Comparison of ENCODE assay signal across 15 cellular contexts in the genomic region with DNA sequence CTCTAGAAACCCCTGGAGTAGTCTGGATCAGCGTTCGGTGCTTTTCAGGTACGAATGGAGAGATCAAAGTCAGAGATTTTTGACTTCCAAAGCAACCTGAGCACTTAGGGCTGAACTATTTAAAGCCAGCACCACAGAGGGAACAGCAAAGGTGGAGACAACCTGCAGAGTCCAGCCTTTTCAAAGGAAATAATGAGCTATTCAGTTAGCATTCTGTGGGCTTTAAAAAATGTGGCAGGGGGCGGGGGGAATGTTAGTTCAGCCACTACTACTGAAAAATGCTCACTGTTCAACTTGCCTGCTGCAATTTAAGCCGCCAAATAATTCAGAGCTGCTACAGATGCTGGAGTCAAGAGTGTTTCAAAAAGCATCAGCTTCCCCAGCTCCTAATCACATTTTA.
DNase-seq lines count a peak whose midpoint lies in the region; ATAC-seq and TF ChIP-seq lines count a peak whose summit lies in the region.
"Had no signal": no experiment of that assay in that cellular context is flagged by ENCODE, and none has a peak within 500 bp of the region (broad histone marks: within the 10 kb centered on the region; RNA-seq: fewer than 3 reads in every experiment).

No MANE protein-coding gene starts in this region.

- H3K27me3 Mint-ChIP-seq in GM23338 (ENCODE audit: insufficient read depth, low read depth, poor library complexity), result no peaks in the 10 kb centered on the region
- H3K27me3 Mint-ChIP-seq in WTC11 (ENCODE audit: low read depth), result no peaks in the 10 kb centered on the region; the same call in 1 of the 2 replicates

- H3K79me1 ChIP-seq in trophoblast cell (ENCODE audit: low read length), result peaks cover 8% of the 10 kb centered on the region

- POLR2A ChIA-PET in WTC11 (lab: Charles Lee), result no interaction called here

- H3K18ac ChIP-seq in trophoblast cell (ENCODE audit: low read length), result no peak overlapping the region

- H3K9me3 ChIP-seq in trophoblast cell (ENCODE audit: insufficient read depth, low read depth, low read length) (no peaks in the 10 kb centered on the region), lower lobe of right lung (peaks cover 17% of the 10 kb centered on the region)

- intact Hi-C loops in lower lobe of right lung (cut with DNase I), result no loop called here

- no peak overlapping the region for H3K4ac ChIP-seq in trophoblast cell (ENCODE audit: low read depth, low read length)

- no peak overlapping the region for H2BK12ac ChIP-seq in trophoblast cell (ENCODE audit: low read length)

- H4K12ac ChIP-seq in trophoblast cell (ENCODE audit: low read depth, low read length), result no peak overlapping the region

- H3K4me2 ChIP-seq in GM23338 (no peak overlapping the region), trophoblast cell (ENCODE audit: low read length) (no peak overlapping the region)
- H3K4me2 ChIP-seq: BLaER1 had no signal

- H3K36me3 Mint-ChIP-seq in GM23338 (ENCODE audit: low read depth), result peaks cover 21% of the 10 kb centered on the region
- peaks cover 21% of the 10 kb centered on the region for H3K36me3 Mint-ChIP-seq in WTC11
- H3K36me3 Mint-ChIP-seq: CD4-positive, alpha-beta memory T cell had no signal

- no peak overlapping the region for H4K8ac ChIP-seq in trophoblast cell (ENCODE audit: low read depth, low read length)

- H2AFZ ChIP-seq in GM23338 (peak overlapping the region; percentile 63; the same call in 1 of the 2 replicates), trophoblast cell (ENCODE audit: insufficient read depth, low read length, poor library complexity) (no peak overlapping the region)

- H2BK120ac ChIP-seq in trophoblast cell (ENCODE audit: insufficient read depth, low read length, poor library complexity), result no peak overlapping the region

- no peak for TF ChIP-seq CTCF in GM23338 (conservative IDR thresholded peaks at IDR 0.05; ENCODE audit: low read depth in 2 of 2)
- no peak for TF ChIP-seq CTCF in WTC11 (IDR thresholded peaks at IDR 0.05)
- TF ChIP-seq CTCF in lower lobe of right lung (IDR thresholded peaks at IDR 0.05), result no peak
- no peak for TF ChIP-seq CTCF in GM13977 (IDR thresholded peaks at IDR 0.05; ENCODE audit: extremely low read depth, insufficient read depth, missing control alignments)

- H2BK5ac ChIP-seq in trophoblast cell (ENCODE audit: low read depth, low read length, poor library complexity), result no peak overlapping the region

- H3K4me3 ChIP-seq in GM23338 (no peak overlapping the region), trophoblast cell (ENCODE audit: low read depth, low read length) (no peak overlapping the region), lower lobe of right lung (no peak overlapping the region)
- H3K4me3 ChIP-seq: BLaER1 had no signal

- H3K4me1 ChIP-seq in GM23338 (ENCODE audit: insufficient read depth) (peaks cover 6% of the 10 kb centered on the region; the same call in 1 of the 2 replicates), trophoblast cell (ENCODE audit: control insufficient read depth in 1 of 2, insufficient read depth in 2 of 2, low read length in 2 of 2) (peaks cover 6 to 7% of the 10 kb centered on the region in 2 experiments), lower lobe of right lung (no peaks in the 10 kb centered on the region)
- H3K4me1 ChIP-seq: BLaER1 had no signal

- ATAC-seq in GM23338 (peak; percentile 42; the same call in 2 of the 3 replicates), WTC11 (peak; percentile 69; the same call in 1 of the 2 replicates), lower lobe of right lung (no peak)

- H3K79me2 ChIP-seq in GM23338 (replicated peaks; ENCODE audit: insufficient read depth) (no peaks in the 10 kb centered on the region), trophoblast cell (ENCODE audit: control insufficient read depth, insufficient read depth, low read length, poor library complexity) (no peaks in the 10 kb centered on the region)

- no peaks in the 10 kb centered on the region for H3F3A ChIP-seq in GM23338 (replicated peaks; ENCODE audit: low read depth)

- no peak overlapping the region for H3K23ac ChIP-seq in trophoblast cell (ENCODE audit: low read length)

- H3K36me3 ChIP-seq in GM23338 (ENCODE audit: insufficient read depth) (peaks cover 5% of the 10 kb centered on the region; the same call in 1 of the 2 replicates), trophoblast cell (ENCODE audit: control insufficient read depth in 1 of 2, insufficient read depth in 2 of 2, low read length in 2 of 2) (no peaks in the 10 kb centered on the region), lower lobe of right lung (no peaks in the 10 kb centered on the region)
- H3K36me3 ChIP-seq: BLaER1 had no signal

- WGBS in trophoblast cell (ENCODE audit: extremely low coverage, insufficient coverage, insufficient read length), result no CpG with 5 or more reads among the region's 5 CpGs

- no peak overlapping the region for H3K14ac ChIP-seq in trophoblast cell (ENCODE audit: low read length)

- H4K20me1 ChIP-seq in GM23338 (replicated peaks; ENCODE audit: insufficient read depth), result no peaks in the 10 kb centered on the region
- H4K20me1 ChIP-seq: BLaER1 had no signal

- H3K9ac ChIP-seq in trophoblast cell (ENCODE audit: low read length), result no peak overlapping the region
- H3K9ac ChIP-seq: BLaER1 had no signal

- H2AK5ac ChIP-seq in trophoblast cell (ENCODE audit: low read length), result no peak overlapping the region

- H4K91ac ChIP-seq in trophoblast cell (ENCODE audit: low read depth, low read length), result no peak overlapping the region

- CTCF ChIA-PET in WTC11 (lab: Charles Lee), result interaction anchor here (0.7 to 1.3 kb wide), 2 partner anchors 65 to 490 kb away, joined by 3 to 4 read pairs; no protein-coding TSS in a partner anchor

- H3K27ac ChIP-seq in GM23338 (ENCODE audit: low read depth), result no peak overlapping the region
- H3K27ac ChIP-seq in trophoblast cell (ENCODE audit: low read depth, low read length), result peak overlapping the region; percentile 66
- H3K27ac ChIP-seq in lower lobe of right lung, result no peak overlapping the region
- H3K27ac ChIP-seq: BLaER1 had no signal

- no peaks in the 10 kb centered on the region for H3K9me2 ChIP-seq in GM23338 (ENCODE audit: insufficient read depth)

- DNase-seq in GM23338 (ENCODE audit: low spot score) (no peak), WTC11 (ENCODE audit: low spot score) (no peak), islet precursor cell (peak; percentile 71), trophoblast cell (no peak), lower lobe of right lung (no peak), GM13977 (ENCODE audit: low spot score) (no peak), NCI-H187 treated with DMSO at 0.1 percent for 48 hours (lab: John Stamatoyannopoulos, UW) (no peak)
- DNase-seq: 8988T; CD4-positive, alpha-beta memory T cell; DMS153; DMS79; GDM1; H9 had no signal

- peaks cover 7% of the 10 kb centered on the region; the same call in 2 of the 3 replicates for H3K4me1 Mint-ChIP-seq in GM23338
- peaks cover 21% of the 10 kb centered on the region for H3K4me1 Mint-ChIP-seq in WTC11
- H3K4me1 Mint-ChIP-seq: CD14-positive monocyte; CD4-positive, alpha-beta memory T cell had no signal

- H3K9me3 Mint-ChIP-seq in GM23338, result peaks cover 26% of the 10 kb centered on the region
- H3K9me3 Mint-ChIP-seq in WTC11, result peaks cover 30% of the 10 kb centered on the region

- in situ Hi-C loops in GM13977 (cut with MboI; ENCODE audit: low pct_unique_long_range_greater_than_20kb, low sequenced_read_pairs, unreplicated experiment), result no loop called here

- H3K27ac Mint-ChIP-seq in GM23338 (no peak overlapping the region), WTC11 (no peak overlapping the region)
- H3K27ac Mint-ChIP-seq: CD4-positive, alpha-beta memory T cell had no signal

- no peak overlapping the region for H3K4me3 Mint-ChIP-seq in GM23338
- no peak overlapping the region for H3K4me3 Mint-ChIP-seq in WTC11
- H3K4me3 Mint-ChIP-seq: CD14-positive monocyte; CD4-positive, alpha-beta memory T cell; H9 had no signal

- H3K27me3 ChIP-seq in GM23338 (ENCODE audit: insufficient read depth), result no peaks in the 10 kb centered on the region
- H3K27me3 ChIP-seq in trophoblast cell (ENCODE audit: insufficient read depth, low read length), result no peaks in the 10 kb centered on the region
- no peaks in the 10 kb centered on the region for H3K27me3 ChIP-seq in lower lobe of right lung (ENCODE audit: low read depth)
- H3K27me3 ChIP-seq: BLaER1 had no signal

TF ChIP-seq in GM23338, 12 proteins besides CTCF, POLR2A, EP300 and RAD21 (continues in another document):
- no peak for TF ChIP-seq NANOG (IDR thresholded peaks at IDR 0.05; ENCODE audit: borderline replicate concordance)
- TF ChIP-seq, protein P1, sequence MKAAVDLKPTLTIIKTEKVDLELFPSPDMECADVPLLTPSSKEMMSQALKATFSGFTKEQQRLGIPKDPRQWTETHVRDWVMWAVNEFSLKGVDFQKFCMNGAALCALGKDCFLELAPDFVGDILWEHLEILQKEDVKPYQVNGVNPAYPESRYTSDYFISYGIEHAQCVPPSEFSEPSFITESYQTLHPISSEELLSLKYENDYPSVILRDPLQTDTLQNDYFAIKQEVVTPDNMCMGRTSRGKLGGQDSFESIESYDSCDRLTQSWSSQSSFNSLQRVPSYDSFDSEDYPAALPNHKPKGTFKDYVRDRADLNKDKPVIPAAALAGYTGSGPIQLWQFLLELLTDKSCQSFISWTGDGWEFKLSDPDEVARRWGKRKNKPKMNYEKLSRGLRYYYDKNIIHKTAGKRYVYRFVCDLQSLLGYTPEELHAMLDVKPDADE (IDR thresholded peaks at IDR 0.05), result no peak

TF ChIP-seq in WTC11, 78 proteins besides CTCF, POLR2A, EP300 and RAD21 (continues in another document):
- TF ChIP-seq, protein P2, sequence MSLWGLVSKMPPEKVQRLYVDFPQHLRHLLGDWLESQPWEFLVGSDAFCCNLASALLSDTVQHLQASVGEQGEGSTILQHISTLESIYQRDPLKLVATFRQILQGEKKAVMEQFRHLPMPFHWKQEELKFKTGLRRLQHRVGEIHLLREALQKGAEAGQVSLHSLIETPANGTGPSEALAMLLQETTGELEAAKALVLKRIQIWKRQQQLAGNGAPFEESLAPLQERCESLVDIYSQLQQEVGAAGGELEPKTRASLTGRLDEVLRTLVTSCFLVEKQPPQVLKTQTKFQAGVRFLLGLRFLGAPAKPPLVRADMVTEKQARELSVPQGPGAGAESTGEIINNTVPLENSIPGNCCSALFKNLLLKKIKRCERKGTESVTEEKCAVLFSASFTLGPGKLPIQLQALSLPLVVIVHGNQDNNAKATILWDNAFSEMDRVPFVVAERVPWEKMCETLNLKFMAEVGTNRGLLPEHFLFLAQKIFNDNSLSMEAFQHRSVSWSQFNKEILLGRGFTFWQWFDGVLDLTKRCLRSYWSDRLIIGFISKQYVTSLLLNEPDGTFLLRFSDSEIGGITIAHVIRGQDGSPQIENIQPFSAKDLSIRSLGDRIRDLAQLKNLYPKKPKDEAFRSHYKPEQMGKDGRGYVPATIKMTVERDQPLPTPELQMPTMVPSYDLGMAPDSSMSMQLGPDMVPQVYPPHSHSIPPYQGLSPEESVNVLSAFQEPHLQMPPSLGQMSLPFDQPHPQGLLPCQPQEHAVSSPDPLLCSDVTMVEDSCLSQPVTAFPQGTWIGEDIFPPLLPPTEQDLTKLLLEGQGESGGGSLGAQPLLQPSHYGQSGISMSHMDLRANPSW (CRISPR knock-in tag; conservative IDR thresholded peaks at IDR 0.05; ENCODE audit: low read depth), result no peak
- TF ChIP-seq GTF2I (CRISPR knock-in tag; conservative IDR thresholded peaks at IDR 0.05) (no peak), CREM (CRISPR knock-in tag; IDR thresholded peaks at IDR 0.05) (no peak), ZNF121 (CRISPR knock-in tag; IDR thresholded peaks at IDR 0.05) (no peak)

Comparison
In these comparisons a context has a peak if more than half of its experiments do, and no peak if none do; other contexts are left out.
1. ATAC-seq: peak in GM23338 (single experiment) and WTC11 (single experiment); none in lower lobe of right lung (0 of 2).